Comparison of ENCODE assay signal across 1 cellular context in genomic region chr4:169251291-169252235, GRCh38.
A peak's percentile ranks its signal among the peaks of the same experiment; 100 is the strongest.
TF ChIP-seq lines count a peak whose summit lies in the region.

No MANE protein-coding gene starts in this region.

TF ChIP-seq in HEK293, 187 proteins besides CTCF, POLR2A, EP300 and RAD21 (continued from another document):
- TF ChIP-seq ATF2 (tag by site-specific recombination; IDR thresholded peaks at IDR 0.05; ENCODE audit: low read depth) (0 out of 2 replicates have a peak, but pooled peaks have one; percentile 34), ZEB2 (tag by site-specific recombination; IDR thresholded peaks at IDR 0.05) (no peak), ZNF555 (tag by site-specific recombination; conservative IDR thresholded peaks at IDR 0.05) (no peak), ZNF350 (tag by site-specific recombination; IDR thresholded peaks at IDR 0.05) (no peak), KLF8 (tag by site-specific recombination; IDR thresholded peaks at IDR 0.05) (peak; percentile 42; the same call in 1 of the 2 replicates), PRDM1 (tag by site-specific recombination; IDR thresholded peaks at IDR 0.05) (peak; percentile 77), EGR2 (tag by site-specific recombination; IDR thresholded peaks at IDR 0.05; ENCODE audit: low read depth) (no peak), ZNF530 (tag by site-specific recombination; IDR thresholded peaks at IDR 0.05; ENCODE audit: low read depth) (no peak), ZNF174 (tag by site-specific recombination; IDR thresholded peaks at IDR 0.05) (no peak), KLF10 (tag by site-specific recombination; IDR thresholded peaks at IDR 0.05) (no peak)
- TF ChIP-seq, protein P1, sequence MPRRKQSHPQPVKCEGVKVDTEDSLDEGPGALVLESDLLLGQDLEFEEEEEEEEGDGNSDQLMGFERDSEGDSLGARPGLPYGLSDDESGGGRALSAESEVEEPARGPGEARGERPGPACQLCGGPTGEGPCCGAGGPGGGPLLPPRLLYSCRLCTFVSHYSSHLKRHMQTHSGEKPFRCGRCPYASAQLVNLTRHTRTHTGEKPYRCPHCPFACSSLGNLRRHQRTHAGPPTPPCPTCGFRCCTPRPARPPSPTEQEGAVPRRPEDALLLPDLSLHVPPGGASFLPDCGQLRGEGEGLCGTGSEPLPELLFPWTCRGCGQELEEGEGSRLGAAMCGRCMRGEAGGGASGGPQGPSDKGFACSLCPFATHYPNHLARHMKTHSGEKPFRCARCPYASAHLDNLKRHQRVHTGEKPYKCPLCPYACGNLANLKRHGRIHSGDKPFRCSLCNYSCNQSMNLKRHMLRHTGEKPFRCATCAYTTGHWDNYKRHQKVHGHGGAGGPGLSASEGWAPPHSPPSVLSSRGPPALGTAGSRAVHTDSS (tag by site-specific recombination; IDR thresholded peaks at IDR 0.05), result 0 out of 2 replicates have a peak, but pooled peaks have one; percentile 7
TF ChIP-seq in HEK293: peak in this region for 13.
